8 cellular contexts compared by ENCODE assay signal in the genomic region with DNA sequence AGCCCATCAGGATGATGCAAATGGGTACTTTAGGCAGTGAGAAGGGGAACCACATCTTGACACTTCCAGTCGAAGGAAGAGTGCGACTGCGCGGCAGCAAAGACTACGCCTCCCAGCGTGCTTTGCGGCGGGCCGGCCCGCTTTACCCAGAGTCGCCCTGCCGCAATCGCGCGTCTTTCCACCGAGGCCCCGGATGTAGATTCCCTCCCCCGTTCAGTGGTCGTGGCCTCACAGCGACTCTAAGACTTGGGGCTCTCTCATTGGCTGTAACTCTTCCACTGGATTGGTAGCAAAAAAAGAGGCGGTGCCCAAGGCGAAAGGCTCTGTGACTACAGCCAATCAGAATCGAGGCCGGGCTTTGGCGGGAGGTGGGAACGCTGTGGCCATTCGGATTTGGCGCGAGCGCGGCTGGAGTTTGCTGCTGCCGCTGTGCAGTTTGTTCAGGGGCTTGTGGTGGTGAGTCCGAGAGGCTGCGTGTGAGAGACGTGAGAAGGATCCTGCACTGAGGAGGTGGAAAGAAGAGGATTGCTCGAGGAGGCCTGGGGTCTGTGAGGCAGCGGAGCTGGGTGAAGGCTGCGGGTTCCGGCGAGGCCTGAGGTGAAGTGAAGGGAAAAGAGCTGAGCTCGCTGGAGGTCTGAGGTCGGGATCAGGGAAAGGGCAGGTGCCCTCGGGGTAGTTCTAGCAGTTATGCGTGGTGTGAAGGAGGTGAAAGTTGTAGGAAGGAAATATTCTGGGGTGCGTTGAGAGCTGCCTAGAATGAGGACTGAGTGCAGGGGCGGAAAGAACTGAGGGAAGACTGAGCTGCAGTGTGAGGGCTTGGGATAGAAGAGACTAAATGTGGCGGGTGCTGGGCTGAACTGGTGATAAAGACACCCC. TPM values are rescaled to one million over a fixed set of nuclear protein-coding genes. Genes with fewer than 3 reads are reported as not detected.
DNase-seq lines count a peak whose midpoint lies in the region; TF ChIP-seq lines count a peak whose summit lies in the region.

A gene with protein sequence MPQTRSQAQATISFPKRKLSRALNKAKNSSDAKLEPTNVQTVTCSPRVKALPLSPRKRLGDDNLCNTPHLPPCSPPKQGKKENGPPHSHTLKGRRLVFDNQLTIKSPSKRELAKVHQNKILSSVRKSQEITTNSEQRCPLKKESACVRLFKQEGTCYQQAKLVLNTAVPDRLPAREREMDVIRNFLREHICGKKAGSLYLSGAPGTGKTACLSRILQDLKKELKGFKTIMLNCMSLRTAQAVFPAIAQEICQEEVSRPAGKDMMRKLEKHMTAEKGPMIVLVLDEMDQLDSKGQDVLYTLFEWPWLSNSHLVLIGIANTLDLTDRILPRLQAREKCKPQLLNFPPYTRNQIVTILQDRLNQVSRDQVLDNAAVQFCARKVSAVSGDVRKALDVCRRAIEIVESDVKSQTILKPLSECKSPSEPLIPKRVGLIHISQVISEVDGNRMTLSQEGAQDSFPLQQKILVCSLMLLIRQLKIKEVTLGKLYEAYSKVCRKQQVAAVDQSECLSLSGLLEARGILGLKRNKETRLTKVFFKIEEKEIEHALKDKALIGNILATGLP (plus strand): TSS at position 386 of the 876 bp plus-strand sequence. CDS start 1,542 bp downstream, outside the sequence.

- H4K20me1 ChIP-seq in neural cell (ENCODE audit: insufficient read depth): no peaks in the 10 kb centered on the region

- no peaks in the 10 kb centered on the region for H3K27me3 ChIP-seq in H7 (ENCODE audit: control insufficient read depth, insufficient read depth, low read length)
- no peaks in the 10 kb centered on the region for H3K27me3 ChIP-seq in neural cell (ENCODE audit: insufficient read depth, low read depth, low read length)
- no peaks in the 10 kb centered on the region for H3K27me3 ChIP-seq in stomach

- H3K36me3 ChIP-seq in H7 (replicated peaks; ENCODE audit: control insufficient read depth, insufficient read depth, low read length): peaks cover 17% of the 10 kb centered on the region
- no peaks in the 10 kb centered on the region for H3K36me3 ChIP-seq in neural cell (ENCODE audit: insufficient read depth, low read length)
- peaks cover 0 to under 1% (median 0%) of the 10 kb centered on the region in 4 donors for H3K36me3 ChIP-seq in stomach

- H3K9me3 ChIP-seq in neural cell (ENCODE audit: low read length) (no peaks in the 10 kb centered on the region), stomach (no peaks in the 10 kb centered on the region)

- no peak within 1 kb of the TSS for H3K27ac ChIP-seq in neural cell (ENCODE audit: low read length)
- H3K27ac ChIP-seq in stomach: peak within 1 kb of the TSS in 4 of 5 donors; percentile 8 to 62 (median 53)

- 0 to 1% (median 0%) methylated on average over 32 to 47 of the region's 47 CpGs for WGBS in stomach, 5 donors

- TF ChIP-seq POLR2A in stomach (IDR thresholded peaks at IDR 0.05): no peak

- no peaks in the 10 kb centered on the region for H3K9me2 ChIP-seq in neural cell (ENCODE audit: insufficient read depth, low read length)

- H3K9ac ChIP-seq in neural cell (ENCODE audit: low read length): peak within 1 kb of the TSS; percentile 24

- peak within 1 kb of the TSS; percentile 15 for H2AFZ ChIP-seq in neural cell (ENCODE audit: low read depth, low read length)

- H3K4me2 ChIP-seq in neural cell (ENCODE audit: low read length): peak within 1 kb of the TSS; percentile 84

- intact Hi-C loops in stomach (cut with DNase I; ENCODE audit: low total_unique reads): no loop called here

- no peak for TF ChIP-seq RAD21 in neural cell (conservative IDR thresholded peaks at IDR 0.05)

- DNase-seq in ELF-1 (ENCODE audit: low read depth, low spot score) (peak; percentile 100), H7 (peak; percentile 98), M059J (ENCODE audit: low read depth) (peak; percentile 99), SHP77 (lab: John Stamatoyannopoulos, UW) (peak; percentile 98 to 99), fibroblast of the conjunctiva (ENCODE audit: low read depth) (peak; percentile 97), stomach (peak; percentile 99)
- DNase-seq in activated effector memory CD4-positive, alpha-beta T cell treated with Interleukin-2 at 50 U/mL for 16 hours: peak; percentile 98

- H3K4me1 ChIP-seq in stomach: peaks cover 15 to 52% (median 31%) of the 10 kb centered on the region in 4 donors

- H3F3A ChIP-seq in neural cell (ENCODE audit: insufficient read depth, low read length, poor library complexity, severe bottlenecking): no peaks in the 10 kb centered on the region

- H3K4me3 ChIP-seq in H7 (ENCODE audit: insufficient read depth, low read depth, low read length): peak within 1 kb of the TSS; percentile 91
- peak within 1 kb of the TSS; percentile 87 for H3K4me3 ChIP-seq in neural cell (ENCODE audit: low read length)
- peak within 1 kb of the TSS; percentile 45 to 70 (median 64) for H3K4me3 ChIP-seq in stomach

- TF ChIP-seq CTCF in neural cell (IDR thresholded peaks at IDR 0.05; ENCODE audit: poor library complexity, severe bottlenecking): no peak
- TF ChIP-seq CTCF in stomach (IDR thresholded peaks at IDR 0.05): no peak

- peaks cover 5% of the 10 kb centered on the region for H3K79me2 ChIP-seq in neural cell (replicated peaks; ENCODE audit: insufficient read depth, low read length)

- TF ChIP-seq EP300 in neural cell (conservative IDR thresholded peaks at IDR 0.05; ENCODE audit: poor library complexity, severe bottlenecking) (no peak), stomach (IDR thresholded peaks at IDR 0.05) (no peak)

TF ChIP-seq in neural cell, 6 proteins besides CTCF, POLR2A, EP300 and RAD21:
- TF ChIP-seq SMC3 (conservative IDR thresholded peaks at IDR 0.05; ENCODE audit: poor library complexity) (peak; percentile 55), MXI1 (conservative IDR thresholded peaks at IDR 0.05; ENCODE audit: poor library complexity, severe bottlenecking) (peak; percentile 99), POLR2AphosphoS5 (IDR thresholded peaks at IDR 0.05) (peak; percentile 73)
- TF ChIP-seq, protein P1, sequence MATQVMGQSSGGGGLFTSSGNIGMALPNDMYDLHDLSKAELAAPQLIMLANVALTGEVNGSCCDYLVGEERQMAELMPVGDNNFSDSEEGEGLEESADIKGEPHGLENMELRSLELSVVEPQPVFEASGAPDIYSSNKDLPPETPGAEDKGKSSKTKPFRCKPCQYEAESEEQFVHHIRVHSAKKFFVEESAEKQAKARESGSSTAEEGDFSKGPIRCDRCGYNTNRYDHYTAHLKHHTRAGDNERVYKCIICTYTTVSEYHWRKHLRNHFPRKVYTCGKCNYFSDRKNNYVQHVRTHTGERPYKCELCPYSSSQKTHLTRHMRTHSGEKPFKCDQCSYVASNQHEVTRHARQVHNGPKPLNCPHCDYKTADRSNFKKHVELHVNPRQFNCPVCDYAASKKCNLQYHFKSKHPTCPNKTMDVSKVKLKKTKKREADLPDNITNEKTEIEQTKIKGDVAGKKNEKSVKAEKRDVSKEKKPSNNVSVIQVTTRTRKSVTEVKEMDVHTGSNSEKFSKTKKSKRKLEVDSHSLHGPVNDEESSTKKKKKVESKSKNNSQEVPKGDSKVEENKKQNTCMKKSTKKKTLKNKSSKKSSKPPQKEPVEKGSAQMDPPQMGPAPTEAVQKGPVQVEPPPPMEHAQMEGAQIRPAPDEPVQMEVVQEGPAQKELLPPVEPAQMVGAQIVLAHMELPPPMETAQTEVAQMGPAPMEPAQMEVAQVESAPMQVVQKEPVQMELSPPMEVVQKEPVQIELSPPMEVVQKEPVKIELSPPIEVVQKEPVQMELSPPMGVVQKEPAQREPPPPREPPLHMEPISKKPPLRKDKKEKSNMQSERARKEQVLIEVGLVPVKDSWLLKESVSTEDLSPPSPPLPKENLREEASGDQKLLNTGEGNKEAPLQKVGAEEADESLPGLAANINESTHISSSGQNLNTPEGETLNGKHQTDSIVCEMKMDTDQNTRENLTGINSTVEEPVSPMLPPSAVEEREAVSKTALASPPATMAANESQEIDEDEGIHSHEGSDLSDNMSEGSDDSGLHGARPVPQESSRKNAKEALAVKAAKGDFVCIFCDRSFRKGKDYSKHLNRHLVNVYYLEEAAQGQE (IDR thresholded peaks at IDR 0.05; ENCODE audit: borderline replicate concordance): no peak

RNA-seq across cellular contexts. Expression of the gene that starts here (rescaled TPM):
- total RNA-seq in H7 (2014; rRNA removed; shearing (Covaris generic)): 80.8 and 83.6 TPM in 2 replicates
- 37.5 and 48.9 TPM in 2 replicates for total RNA-seq in M059J (2014; rRNA removed; shearing (Covaris generic))
- 1.9 and 2.2 TPM in 2 replicates for polyA plus RNA-seq in neural cell
- polyA minus RNA-seq in neural cell: 3.2 and 3.9 TPM in 2 replicates
- total RNA-seq in stomach: 1 to 10 TPM in 4 of 5 donors, not detected in 1; 1.4 to 9.8 (median 4.5) TPM
- 1 to 10 TPM; 1.1 to 4.0 (median 3.1) TPM for polyA plus RNA-seq in stomach
